Comparison of ENCODE assay signal across 8 cellular contexts in genomic region chr14:96741151-96741977, GRCh38. TPM values are rescaled to one million over a fixed set of nuclear protein-coding genes. Genes with fewer than 3 reads are reported as not detected.
A peak's percentile ranks its signal among the peaks of the same experiment; 100 is the strongest.
DNase-seq lines count a peak whose midpoint lies in the region; ATAC-seq and FAIRE-seq lines count a peak whose summit lies in the region.

No MANE protein-coding gene starts in this region.

- no peaks in the 10 kb centered on the region for H3K9me3 ChIP-seq in HUES64 (ENCODE audit: insufficient read depth, low read depth, low read length)

- DNase-seq in Ammon's horn (ENCODE audit: low spot score): peak; percentile 58
- peak; percentile 72 for DNase-seq in GM19239 (ENCODE audit: insufficient read length, low spot score)
- peak; percentile 39 to 69 (median 60) for DNase-seq in T-helper 2 cell
- DNase-seq in amygdala (lab: John Stamatoyannopoulos, UW): peak in 41 of 56 donors; percentile 8 to 73 (median 31)
- DNase-seq in hepatic stellate cell (ENCODE audit: low spot score): peak; percentile 64
- peak; percentile 74 for DNase-seq in sciatic nerve (ENCODE audit: low spot score)

- H3K4me3 ChIP-seq in HUES64 (ENCODE audit: low read length): peak overlapping the region; percentile 66

- peak; percentile 70 for FAIRE-seq in GM19239 (lab: Jason Lieb, UNC)

- H3K4me1 ChIP-seq in HUES64 (ENCODE audit: insufficient read depth, low read length): peaks cover 24% of the 10 kb centered on the region

- no peaks in the 10 kb centered on the region for H3K36me3 ChIP-seq in HUES64 (ENCODE audit: insufficient read depth, low read length)

- no peak overlapping the region for H3K27ac ChIP-seq in HUES64 (ENCODE audit: low read depth, low read length)

- intact Hi-C loops in sciatic nerve (cut with DNase I): no loop called here

- peaks cover 12% of the 10 kb centered on the region for H3K27me3 ChIP-seq in HUES64 (ENCODE audit: insufficient read depth, low read length)

- peak overlapping the region; percentile 58; the same call in 1 of the 2 replicates for H3K9ac ChIP-seq in HUES64 (ENCODE audit: low read depth, low read length)

- peak; percentile 69 for ATAC-seq in sciatic nerve
- no peak for ATAC-seq in HG03378 (IDR thresholded peaks at IDR 0.05; ENCODE audit: unreplicated experiment)

- 7% methylated on average over 59 of the region's 62 CpGs for WGBS in HUES64

RNA-seq across cellular contexts. Expression of gene VRK1, which starts 55.8 kb away (rescaled TPM):
- polyA plus RNA-seq in HUES64 (2013, experiment 1 of 2): 54.7 TPM
- 74.8 TPM for polyA plus RNA-seq in HUES64 (2013, experiment 2 of 2)
- 14.5 TPM for total RNA-seq in sciatic nerve
